ENCODE assay signal across 13 cellular contexts in the genomic region with DNA sequence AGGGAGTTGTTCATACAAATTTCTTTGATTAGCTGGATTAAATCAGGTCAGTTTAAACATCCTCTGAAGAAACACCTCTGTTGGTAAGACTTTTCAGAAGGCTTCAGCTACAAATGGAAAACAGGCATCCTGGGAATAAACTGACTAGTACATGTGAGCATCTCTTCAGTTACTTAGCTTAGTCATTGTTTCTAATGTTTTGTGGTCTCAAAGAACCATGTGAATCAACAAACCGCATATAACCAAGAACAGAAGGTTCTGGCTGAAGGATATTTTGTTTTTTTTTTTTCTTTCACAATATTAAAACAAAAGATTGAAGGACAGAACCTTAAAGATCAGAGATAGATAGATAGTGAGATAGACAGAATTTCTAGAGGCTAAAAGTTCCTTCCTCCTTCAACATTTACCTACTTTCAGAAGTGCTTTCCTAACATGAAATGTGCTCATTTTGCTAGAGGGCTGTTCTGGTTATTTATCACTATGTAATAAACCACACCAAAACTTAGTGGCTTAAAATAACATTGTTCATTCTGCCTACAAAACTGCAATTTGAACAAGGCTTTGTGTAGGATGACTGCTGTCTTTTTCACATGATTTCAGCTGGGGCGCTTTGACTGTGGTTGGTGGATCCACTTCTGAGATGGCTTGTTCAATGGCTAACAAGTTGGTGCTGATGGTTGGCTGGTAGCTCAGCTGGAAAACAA.
DNase-seq lines count a peak whose midpoint lies in the region; ATAC-seq and TF ChIP-seq lines count a peak whose summit lies in the region.
"Had no signal": no experiment of that assay in that cellular context is flagged by ENCODE, and none has a peak within 500 bp of the region (broad histone marks: within the 10 kb centered on the region; RNA-seq: fewer than 3 reads in every experiment).

No MANE protein-coding gene starts in this region.

- no peaks in the 10 kb centered on the region for H3K23me2 ChIP-seq in H9 (ENCODE audit: insufficient read length, low read depth, low read length, poor library complexity, severe bottlenecking)

- H4K91ac ChIP-seq in H9 (ENCODE audit: insufficient read length, low read depth, low read length) = no peak overlapping the region

- H3K4me3 Mint-ChIP-seq in stimulated activated effector memory CD8-positive, alpha-beta T cell treated with anti-CD3 and anti-CD28 coated beads, Interleukin-12 subunit alpha, Interleukin-12 subunit beta, amount 100 ng/mL, for 72 hours = no peak overlapping the region
- H3K4me3 Mint-ChIP-seq in H9 = no peak overlapping the region
- H3K4me3 Mint-ChIP-seq: WTC11 had no signal

- no peak overlapping the region for H2BK15ac ChIP-seq in H9 (ENCODE audit: low read depth, low read length)

- H3K4me2 ChIP-seq in PC-3 (ENCODE audit: low read length) (peak overlapping the region; percentile 14; the same call in 1 of the 2 replicates), H9 (ENCODE audit: insufficient read depth, insufficient read length, low read length) (no peak overlapping the region)

- H4K20me1 ChIP-seq in PC-3 (ENCODE audit: low read length) (no peaks in the 10 kb centered on the region), H9 (ENCODE audit: control insufficient read depth, insufficient read depth, insufficient read length) (no peaks in the 10 kb centered on the region)

- no peak overlapping the region for H4K5ac ChIP-seq in H9 (ENCODE audit: insufficient read length, low read depth, low read length)

- peaks cover 13% of the 10 kb centered on the region for H3K4me1 ChIP-seq in PC-3 (ENCODE audit: insufficient read depth, low read length)
- no peaks in the 10 kb centered on the region for H3K4me1 ChIP-seq in effector memory CD4-positive, alpha-beta T cell (ENCODE audit: control insufficient read depth, insufficient read depth, low read length, poor library complexity, severe bottlenecking)
- no peaks in the 10 kb centered on the region for H3K4me1 ChIP-seq in H9 (ENCODE audit: insufficient read depth, low read length)

- no peaks in the 10 kb centered on the region; the same call in none of the 2 replicates for H3K27me3 Mint-ChIP-seq in H9 (ENCODE audit: low read depth)

- no peak overlapping the region for H4K8ac ChIP-seq in H9 (replicated peaks; ENCODE audit: insufficient read length, low read depth, low read length)

- no peak overlapping the region for H3K14ac ChIP-seq in H9 (ENCODE audit: insufficient read depth, low read length)

- H3K27ac Mint-ChIP-seq in stimulated activated effector memory CD8-positive, alpha-beta T cell treated with anti-CD3 and anti-CD28 coated beads, Interleukin-12 subunit alpha, Interleukin-12 subunit beta, amount 100 ng/mL, for 72 hours = no peak overlapping the region
- no peak overlapping the region for H3K27ac Mint-ChIP-seq in H9
- H3K27ac Mint-ChIP-seq: WTC11 had no signal

- H2BK5ac ChIP-seq in H9 (ENCODE audit: insufficient read length, low read length) = no peak overlapping the region

- H3F3A ChIP-seq in PC-3 (ENCODE audit: low read length, unreplicated experiment) = no peaks in the 10 kb centered on the region

- H2AK5ac ChIP-seq in H9 (ENCODE audit: insufficient read length, low read length) = no peak overlapping the region

- H3K56ac ChIP-seq in H9 (ENCODE audit: insufficient read length, low read depth, low read length) = no peak overlapping the region

- H3K18ac ChIP-seq in H9 (ENCODE audit: insufficient read length, low read depth, low read length) = no peak overlapping the region

- DNase-seq in PC-3 (peak; percentile 41), myocyte (ENCODE audit: low read depth) (peak; percentile 64), H9 (no peak), NCI-H345 treated with DMSO at 0.1 percent for 48 hours (lab: John Stamatoyannopoulos, UW; ENCODE audit: unreplicated experiment) (no peak)
- DNase-seq in effector memory CD4-positive, alpha-beta T cell = no peak
- DNase-seq in stimulated activated effector memory CD8-positive, alpha-beta T cell treated with anti-CD3 and anti-CD28 coated beads, Interleukin-12 subunit alpha, Interleukin-12 subunit beta, amount 100 ng/mL, for 72 hours (ENCODE audit: low spot score in 2 of 2) = no peak
- DNase-seq: DMS79, hippocampal formation, nucleus accumbens had no signal

- H2BK120ac ChIP-seq in H9 (ENCODE audit: low read depth, low read length, poor library complexity, severe bottlenecking) = no peak overlapping the region

- H3K9me2 ChIP-seq in PC-3 (replicated peaks; ENCODE audit: low read length) = no peaks in the 10 kb centered on the region; the same call in 1 of the 2 replicates

- no CpG with 5 or more reads among the region's 2 CpGs for WGBS in H9 (ENCODE audit: extremely low coverage, insufficient read length, low lambda C conversion rate)

- H2BK20ac ChIP-seq in H9 (ENCODE audit: low read depth, low read length, poor library complexity, severe bottlenecking) = no peak overlapping the region

- H2AFZ ChIP-seq in PC-3 (ENCODE audit: low read length) (no peak overlapping the region), H9 (ENCODE audit: low read length) (no peak overlapping the region)

- no peaks in the 10 kb centered on the region for H3K36me3 ChIP-seq in PC-3 (ENCODE audit: low read depth, low read length)
- H3K36me3 ChIP-seq in effector memory CD4-positive, alpha-beta T cell (ENCODE audit: control insufficient read depth, insufficient read depth, low read length) = no peaks in the 10 kb centered on the region

- ATAC-seq in GM18867 (IDR thresholded peaks at IDR 0.05; ENCODE audit: unreplicated experiment) = peak; percentile 61
- ATAC-seq in HG02759 (IDR thresholded peaks at IDR 0.05; ENCODE audit: unreplicated experiment) = peak; percentile 72
- ATAC-seq in PC-3 = peak; percentile 54
- ATAC-seq in stimulated activated effector memory CD8-positive, alpha-beta T cell treated with anti-CD3 and anti-CD28 coated beads, Interleukin-12 subunit alpha, Interleukin-12 subunit beta, amount 100 ng/mL, for 72 hours = no peak
- ATAC-seq: WTC11 had no signal

- H3K9me3 Mint-ChIP-seq in stimulated activated effector memory CD8-positive, alpha-beta T cell treated with anti-CD3 and anti-CD28 coated beads, Interleukin-12 subunit alpha, Interleukin-12 subunit beta, amount 100 ng/mL, for 72 hours = peaks cover 2% of the 10 kb centered on the region
- H3K9me3 Mint-ChIP-seq in H9 = no peaks in the 10 kb centered on the region
- H3K9me3 Mint-ChIP-seq: WTC11 had no signal

- H3K9ac ChIP-seq in PC-3 (ENCODE audit: low read length) (no peak overlapping the region), H9 (ENCODE audit: extremely low read depth, insufficient read length, low read length) (no peak overlapping the region)

- no peak overlapping the region for H2BK12ac ChIP-seq in H9 (ENCODE audit: insufficient read length, low read depth, low read length)

- no peak overlapping the region for H3K4me3 ChIP-seq in PC-3 (ENCODE audit: low read length)
- no peak overlapping the region for H3K4me3 ChIP-seq in effector memory CD4-positive, alpha-beta T cell (ENCODE audit: insufficient read depth, low read depth, low read length, poor library complexity, severe bottlenecking)

- H3T11ph ChIP-seq in H9 (ENCODE audit: low read length) = no peak overlapping the region

- no peaks in the 10 kb centered on the region for H3K4me1 Mint-ChIP-seq in stimulated activated effector memory CD8-positive, alpha-beta T cell treated with anti-CD3 and anti-CD28 coated beads, Interleukin-12 subunit alpha, Interleukin-12 subunit beta, amount 100 ng/mL, for 72 hours
- no peaks in the 10 kb centered on the region for H3K4me1 Mint-ChIP-seq in H9
- H3K4me1 Mint-ChIP-seq: WTC11 had no signal

- H3K27ac ChIP-seq in PC-3 (ENCODE audit: low read length) (peak overlapping the region; percentile 43), H9 (ENCODE audit: insufficient read length, low read depth, low read length) (no peak overlapping the region)
- no peak overlapping the region for H3K27ac ChIP-seq in effector memory CD4-positive, alpha-beta T cell (ENCODE audit: insufficient read depth, low read length, poor library complexity, severe bottlenecking)
- H3K27ac ChIP-seq: HL-60 had no signal

- POLR2A ChIA-PET in PC-3 (lab: Charles Lee; ENCODE audit: unreplicated experiment) = interaction anchor here (0.6 kb wide), 1 partner anchor 15 kb away, joined by 3 read pairs; no protein-coding TSS in a partner anchor

- TF ChIP-seq CTCF in PC-3 (conservative IDR thresholded peaks at IDR 0.05; ENCODE audit: low read depth, low read length) = no peak
- TF ChIP-seq CTCF in H9 (conservative IDR thresholded peaks at IDR 0.05) = no peak

- H3K27me3 ChIP-seq in PC-3 (ENCODE audit: low read length) (no peaks in the 10 kb centered on the region), H9 (ENCODE audit: insufficient read depth, low read length) (no peaks in the 10 kb centered on the region)
- no peaks in the 10 kb centered on the region for H3K27me3 ChIP-seq in effector memory CD4-positive, alpha-beta T cell (replicated peaks; ENCODE audit: control insufficient read depth, insufficient read depth, low read length, poor library complexity, severe bottlenecking)

- no peaks in the 10 kb centered on the region for H3K79me1 ChIP-seq in H9 (ENCODE audit: insufficient read depth, low read depth, low read length, poor library complexity, severe bottlenecking)

- H3K79me2 ChIP-seq in PC-3 (ENCODE audit: low read length) (no peaks in the 10 kb centered on the region), H9 (ENCODE audit: insufficient read depth, low read length) (no peaks in the 10 kb centered on the region)

- CTCF ChIA-PET in PC-3 (lab: Charles Lee) = no interaction called here

- no peak overlapping the region for H3K23ac ChIP-seq in H9 (ENCODE audit: insufficient read length, low read depth, low read length)

- H3K9me3 ChIP-seq in PC-3 (ENCODE audit: low read length) = no peaks in the 10 kb centered on the region
- H3K9me3 ChIP-seq in effector memory CD4-positive, alpha-beta T cell (ENCODE audit: control insufficient read depth, low read length) = no peaks in the 10 kb centered on the region
- H3K9me3 ChIP-seq in H9 (ENCODE audit: control insufficient read depth, low read depth, low read length) = no peaks in the 10 kb centered on the region

- H3K4ac ChIP-seq in H9 (ENCODE audit: low read depth, low read length) = no peak overlapping the region

- intact Hi-C loops in PC-3 (cut with micrococcal nuclease) = no loop called here

- BruUV-seq in PC-3 (replicated peaks; lab: Mats Ljungman, UMichigan) = no TSS peak

- H3K36me3 Mint-ChIP-seq in stimulated activated effector memory CD8-positive, alpha-beta T cell treated with anti-CD3 and anti-CD28 coated beads, Interleukin-12 subunit alpha, Interleukin-12 subunit beta, amount 100 ng/mL, for 72 hours = no peaks in the 10 kb centered on the region
- H3K36me3 Mint-ChIP-seq in H9 (ENCODE audit: insufficient read depth in 1 of 3, low read depth in 3 of 3) = no peaks in the 10 kb centered on the region
- H3K36me3 Mint-ChIP-seq: WTC11 had no signal

Comparison
In these comparisons a context has a peak if more than half of its experiments do, and no peak if none do; other contexts are left out.
1. DNase-seq: peak in PC-3 (single experiment) and myocyte (single experiment); none in effector memory CD4-positive, alpha-beta T cell (0 of 3), stimulated activated effector memory CD8-positive, alpha-beta T cell treated with anti-CD3 and anti-CD28 coated beads, Interleukin-12 subunit alpha, Interleukin-12 subunit beta, amount 100 ng/mL, for 72 hours (0 of 2), H9 (single experiment) and NCI-H345 treated with DMSO at 0.1 percent for 48 hours (single experiment).